ENCODE assay signal across 1 cellular context in the genomic region with DNA sequence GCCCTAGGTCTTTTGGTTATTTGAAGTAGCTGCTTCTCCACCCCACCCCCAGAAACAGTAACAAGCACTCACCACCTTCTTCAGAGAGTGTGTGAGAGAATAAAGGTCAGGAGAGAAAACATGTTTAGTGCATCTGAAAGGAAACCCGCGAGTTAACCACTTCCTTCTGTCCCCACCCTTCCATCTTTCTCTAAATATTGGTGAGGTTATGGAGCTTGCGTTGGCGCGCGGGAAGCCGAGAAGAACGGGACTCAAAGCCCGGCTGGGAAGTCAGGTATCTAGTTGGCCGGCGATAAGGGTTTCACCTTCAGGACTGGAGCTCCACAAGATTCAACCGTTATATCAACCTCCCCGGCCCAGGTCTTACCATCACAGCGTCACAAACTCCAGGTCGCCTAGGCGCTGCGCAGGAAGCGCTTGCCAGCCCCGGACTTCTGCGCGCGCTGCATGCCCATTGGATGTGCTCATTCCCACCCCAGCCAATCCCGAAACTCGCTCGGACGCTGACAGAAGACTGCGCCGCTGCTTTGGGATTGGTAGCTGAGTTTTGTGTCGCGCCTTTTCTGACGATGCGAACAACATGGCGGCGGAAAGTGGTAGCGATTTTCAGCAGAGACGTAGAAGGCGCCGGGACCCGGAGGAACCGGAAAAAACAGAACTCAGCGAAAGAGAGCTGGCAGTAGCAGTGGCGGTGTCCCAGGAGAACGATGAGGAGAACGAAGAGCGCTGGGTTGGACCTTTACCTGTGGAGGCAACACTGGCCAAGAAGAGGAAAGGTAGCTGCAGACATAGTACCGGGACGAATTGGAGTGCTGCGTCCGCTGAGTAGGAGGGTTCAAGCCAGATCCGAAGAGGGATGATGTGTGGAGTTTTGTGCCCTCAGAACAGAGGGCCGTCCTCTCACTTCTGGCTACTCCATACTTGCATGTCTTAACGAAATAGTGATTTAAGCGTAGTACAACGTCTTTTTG.
TF ChIP-seq lines count a peak whose summit lies in the region.

A gene with protein sequence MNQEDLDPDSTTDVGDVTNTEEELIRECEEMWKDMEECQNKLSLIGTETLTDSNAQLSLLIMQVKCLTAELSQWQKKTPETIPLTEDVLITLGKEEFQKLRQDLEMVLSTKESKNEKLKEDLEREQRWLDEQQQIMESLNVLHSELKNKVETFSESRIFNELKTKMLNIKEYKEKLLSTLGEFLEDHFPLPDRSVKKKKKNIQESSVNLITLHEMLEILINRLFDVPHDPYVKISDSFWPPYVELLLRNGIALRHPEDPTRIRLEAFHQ (minus strand): TSS at position 438 of the 971 bp plus-strand sequence. CDS start 8,261 bp downstream, outside the sequence.
A gene (plus strand): TSS at position 566 of the 971 bp plus-strand sequence. CDS start 15 bp downstream, at position 581.

TF ChIP-seq in HepG2, 621 proteins besides CTCF, POLR2A, EP300 and RAD21 (continued from another document and continues in another):
- TF ChIP-seq, protein P1, sequence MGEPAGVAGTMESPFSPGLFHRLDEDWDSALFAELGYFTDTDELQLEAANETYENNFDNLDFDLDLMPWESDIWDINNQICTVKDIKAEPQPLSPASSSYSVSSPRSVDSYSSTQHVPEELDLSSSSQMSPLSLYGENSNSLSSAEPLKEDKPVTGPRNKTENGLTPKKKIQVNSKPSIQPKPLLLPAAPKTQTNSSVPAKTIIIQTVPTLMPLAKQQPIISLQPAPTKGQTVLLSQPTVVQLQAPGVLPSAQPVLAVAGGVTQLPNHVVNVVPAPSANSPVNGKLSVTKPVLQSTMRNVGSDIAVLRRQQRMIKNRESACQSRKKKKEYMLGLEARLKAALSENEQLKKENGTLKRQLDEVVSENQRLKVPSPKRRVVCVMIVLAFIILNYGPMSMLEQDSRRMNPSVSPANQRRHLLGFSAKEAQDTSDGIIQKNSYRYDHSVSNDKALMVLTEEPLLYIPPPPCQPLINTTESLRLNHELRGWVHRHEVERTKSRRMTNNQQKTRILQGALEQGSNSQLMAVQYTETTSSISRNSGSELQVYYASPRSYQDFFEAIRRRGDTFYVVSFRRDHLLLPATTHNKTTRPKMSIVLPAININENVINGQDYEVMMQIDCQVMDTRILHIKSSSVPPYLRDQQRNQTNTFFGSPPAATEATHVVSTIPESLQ (CRISPR knock-in tag; conservative IDR thresholded peaks at IDR 0.05) = no peak
- TF ChIP-seq KLF13 (CRISPR knock-in tag; IDR thresholded peaks at IDR 0.05) (no peak), ZBTB3 (CRISPR knock-in tag; IDR thresholded peaks at IDR 0.05; ENCODE audit: borderline replicate concordance, low read depth) (no peak), CAMTA2 (CRISPR knock-in tag; IDR thresholded peaks at IDR 0.05; ENCODE audit: borderline replicate concordance) (no peak), RARA (CRISPR knock-in tag; IDR thresholded peaks at IDR 0.05) (no peak), ZC3H13 (CRISPR knock-in tag; IDR thresholded peaks at IDR 0.05) (no peak), ZNF136 (CRISPR knock-in tag; IDR thresholded peaks at IDR 0.05; ENCODE audit: low read depth) (peak; percentile 75), ZNF430 (CRISPR knock-in tag; IDR thresholded peaks at IDR 0.05) (peak; percentile 68; the same call in 1 of the 2 replicates), ZNF607 (CRISPR knock-in tag; IDR thresholded peaks at IDR 0.05; ENCODE audit: borderline replicate concordance) (no peak), PAF1 (CRISPR knock-in tag; IDR thresholded peaks at IDR 0.05) (no peak), ZNF329 (CRISPR knock-in tag; IDR thresholded peaks at IDR 0.05; ENCODE audit: low read depth) (no peak), ZBTB7A (CRISPR knock-in tag; IDR thresholded peaks at IDR 0.05) (no peak), ZNF577 (CRISPR knock-in tag; IDR thresholded peaks at IDR 0.05; ENCODE audit: borderline replicate concordance, low read depth) (no peak), ZNF17 (CRISPR knock-in tag; IDR thresholded peaks at IDR 0.05) (no peak), HHEX (CRISPR knock-in tag; IDR thresholded peaks at IDR 0.05) (no peak), ZEB1 (IDR thresholded peaks at IDR 0.05; ENCODE audit: insufficient replicate concordance, low read depth) (no peak), NFATC3 (CRISPR knock-in tag; IDR thresholded peaks at IDR 0.05) (no peak), ZNF766 (CRISPR knock-in tag; IDR thresholded peaks at IDR 0.05; ENCODE audit: borderline replicate concordance) (no peak), DNMT3B (CRISPR knock-in tag; conservative IDR thresholded peaks at IDR 0.05) (no peak; the same call in 1 of the 2 replicates), TCF12 (IDR thresholded peaks at IDR 0.05) (no peak), TCF12 (CRISPR knock-in tag; IDR thresholded peaks at IDR 0.05) (no peak), SSRP1 (CRISPR knock-in tag; IDR thresholded peaks at IDR 0.05) (0 out of 2 replicates have a peak, but pooled peaks have one; percentile 32), ZNF569 (CRISPR knock-in tag; IDR thresholded peaks at IDR 0.05; ENCODE audit: borderline replicate concordance) (no peak), SNAI1 (CRISPR knock-in tag; IDR thresholded peaks at IDR 0.05; ENCODE audit: borderline replicate concordance) (no peak), RNF2 (conservative IDR thresholded peaks at IDR 0.05; ENCODE audit: low read depth) (peak; percentile 65; the same call in 1 of the 2 replicates), NAIF1 (CRISPR knock-in tag; IDR thresholded peaks at IDR 0.05; ENCODE audit: borderline replicate concordance) (peak; percentile 92), SP1 (IDR thresholded peaks at IDR 0.05) (no peak), SP1 (CRISPR knock-in tag; IDR thresholded peaks at IDR 0.05) (no peak), MLLT10 (CRISPR knock-in tag; IDR thresholded peaks at IDR 0.05) (no peak), MATR3 (CRISPR knock-in tag; IDR thresholded peaks at IDR 0.05) (no peak), PTBP1 (IDR thresholded peaks at IDR 0.05; ENCODE audit: low read depth, low read length, poor library complexity, severe bottlenecking) (no peak), ZNF567 (CRISPR knock-in tag; IDR thresholded peaks at IDR 0.05; ENCODE audit: borderline replicate concordance) (no peak; the same call in 1 of the 2 replicates), PAWR (CRISPR knock-in tag; IDR thresholded peaks at IDR 0.05; ENCODE audit: borderline replicate concordance) (no peak), POGZ (CRISPR knock-in tag; IDR thresholded peaks at IDR 0.05) (peak; percentile 99), RBM39 (IDR thresholded peaks at IDR 0.05; ENCODE audit: low read depth, low read length, poor library complexity, severe bottlenecking) (no peak), MAF1 (CRISPR knock-in tag; IDR thresholded peaks at IDR 0.05; ENCODE audit: borderline replicate concordance) (0 out of 2 replicates have a peak, but pooled peaks have one; percentile 50), ZNF335 (CRISPR knock-in tag; IDR thresholded peaks at IDR 0.05) (no peak), HNF4A (CRISPR knock-in tag; IDR thresholded peaks at IDR 0.05) (0 out of 2 replicates have a peak, but pooled peaks have one; percentile 6), MBD4 (IDR thresholded peaks at IDR 0.05; ENCODE audit: borderline replicate concordance, low read length) (no peak), MYC (CRISPR knock-in tag; IDR thresholded peaks at IDR 0.05; ENCODE audit: borderline replicate concordance) (no peak; the same call in 1 of the 2 replicates)
- TF ChIP-seq, protein P2, sequence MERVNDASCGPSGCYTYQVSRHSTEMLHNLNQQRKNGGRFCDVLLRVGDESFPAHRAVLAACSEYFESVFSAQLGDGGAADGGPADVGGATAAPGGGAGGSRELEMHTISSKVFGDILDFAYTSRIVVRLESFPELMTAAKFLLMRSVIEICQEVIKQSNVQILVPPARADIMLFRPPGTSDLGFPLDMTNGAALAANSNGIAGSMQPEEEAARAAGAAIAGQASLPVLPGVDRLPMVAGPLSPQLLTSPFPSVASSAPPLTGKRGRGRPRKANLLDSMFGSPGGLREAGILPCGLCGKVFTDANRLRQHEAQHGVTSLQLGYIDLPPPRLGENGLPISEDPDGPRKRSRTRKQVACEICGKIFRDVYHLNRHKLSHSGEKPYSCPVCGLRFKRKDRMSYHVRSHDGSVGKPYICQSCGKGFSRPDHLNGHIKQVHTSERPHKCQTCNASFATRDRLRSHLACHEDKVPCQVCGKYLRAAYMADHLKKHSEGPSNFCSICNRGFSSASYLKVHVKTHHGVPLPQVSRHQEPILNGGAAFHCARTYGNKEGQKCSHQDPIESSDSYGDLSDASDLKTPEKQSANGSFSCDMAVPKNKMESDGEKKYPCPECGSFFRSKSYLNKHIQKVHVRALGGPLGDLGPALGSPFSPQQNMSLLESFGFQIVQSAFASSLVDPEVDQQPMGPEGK (CRISPR knock-in tag; IDR thresholded peaks at IDR 0.05) = no peak
- TF ChIP-seq, protein P3, sequence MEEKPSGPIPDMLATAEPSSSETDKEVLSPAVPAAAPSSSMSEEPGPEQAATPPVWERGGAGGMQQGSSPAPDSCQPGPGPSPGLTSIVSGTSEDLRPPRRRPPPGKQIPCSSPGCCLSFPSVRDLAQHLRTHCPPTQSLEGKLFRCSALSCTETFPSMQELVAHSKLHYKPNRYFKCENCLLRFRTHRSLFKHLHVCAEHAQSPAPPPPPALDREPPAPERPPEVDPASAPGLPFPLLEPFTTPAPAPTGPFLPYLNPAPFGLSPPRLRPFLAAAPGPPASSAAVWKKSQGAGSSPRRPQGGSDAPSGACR (CRISPR knock-in tag; IDR thresholded peaks at IDR 0.05) = no peak; the same call in 1 of the 2 replicates
- TF ChIP-seq, protein P4, sequence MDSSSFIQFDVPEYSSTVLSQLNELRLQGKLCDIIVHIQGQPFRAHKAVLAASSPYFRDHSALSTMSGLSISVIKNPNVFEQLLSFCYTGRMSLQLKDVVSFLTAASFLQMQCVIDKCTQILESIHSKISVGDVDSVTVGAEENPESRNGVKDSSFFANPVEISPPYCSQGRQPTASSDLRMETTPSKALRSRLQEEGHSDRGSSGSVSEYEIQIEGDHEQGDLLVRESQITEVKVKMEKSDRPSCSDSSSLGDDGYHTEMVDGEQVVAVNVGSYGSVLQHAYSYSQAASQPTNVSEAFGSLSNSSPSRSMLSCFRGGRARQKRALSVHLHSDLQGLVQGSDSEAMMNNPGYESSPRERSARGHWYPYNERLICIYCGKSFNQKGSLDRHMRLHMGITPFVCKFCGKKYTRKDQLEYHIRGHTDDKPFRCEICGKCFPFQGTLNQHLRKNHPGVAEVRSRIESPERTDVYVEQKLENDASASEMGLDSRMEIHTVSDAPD (CRISPR knock-in tag; IDR thresholded peaks at IDR 0.05) = no peak
- TF ChIP-seq, protein P5, sequence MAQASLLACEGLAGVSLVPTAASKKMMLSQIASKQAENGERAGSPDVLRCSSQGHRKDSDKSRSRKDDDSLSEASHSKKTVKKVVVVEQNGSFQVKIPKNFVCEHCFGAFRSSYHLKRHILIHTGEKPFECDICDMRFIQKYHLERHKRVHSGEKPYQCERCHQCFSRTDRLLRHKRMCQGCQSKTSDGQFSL (CRISPR knock-in tag; IDR thresholded peaks at IDR 0.05) = no peak
- TF ChIP-seq, protein P6, sequence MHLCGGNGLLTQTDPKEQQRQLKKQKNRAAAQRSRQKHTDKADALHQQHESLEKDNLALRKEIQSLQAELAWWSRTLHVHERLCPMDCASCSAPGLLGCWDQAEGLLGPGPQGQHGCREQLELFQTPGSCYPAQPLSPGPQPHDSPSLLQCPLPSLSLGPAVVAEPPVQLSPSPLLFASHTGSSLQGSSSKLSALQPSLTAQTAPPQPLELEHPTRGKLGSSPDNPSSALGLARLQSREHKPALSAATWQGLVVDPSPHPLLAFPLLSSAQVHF (CRISPR knock-in tag; IDR thresholded peaks at IDR 0.05) = no peak
- TF ChIP-seq, protein P7, sequence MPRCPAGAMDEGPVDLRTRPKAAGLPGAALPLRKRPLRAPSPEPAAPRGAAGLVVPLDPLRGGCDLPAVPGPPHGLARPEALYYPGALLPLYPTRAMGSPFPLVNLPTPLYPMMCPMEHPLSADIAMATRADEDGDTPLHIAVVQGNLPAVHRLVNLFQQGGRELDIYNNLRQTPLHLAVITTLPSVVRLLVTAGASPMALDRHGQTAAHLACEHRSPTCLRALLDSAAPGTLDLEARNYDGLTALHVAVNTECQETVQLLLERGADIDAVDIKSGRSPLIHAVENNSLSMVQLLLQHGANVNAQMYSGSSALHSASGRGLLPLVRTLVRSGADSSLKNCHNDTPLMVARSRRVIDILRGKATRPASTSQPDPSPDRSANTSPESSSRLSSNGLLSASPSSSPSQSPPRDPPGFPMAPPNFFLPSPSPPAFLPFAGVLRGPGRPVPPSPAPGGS (CRISPR knock-in tag; IDR thresholded peaks at IDR 0.05) = no peak
- TF ChIP-seq, protein P8, sequence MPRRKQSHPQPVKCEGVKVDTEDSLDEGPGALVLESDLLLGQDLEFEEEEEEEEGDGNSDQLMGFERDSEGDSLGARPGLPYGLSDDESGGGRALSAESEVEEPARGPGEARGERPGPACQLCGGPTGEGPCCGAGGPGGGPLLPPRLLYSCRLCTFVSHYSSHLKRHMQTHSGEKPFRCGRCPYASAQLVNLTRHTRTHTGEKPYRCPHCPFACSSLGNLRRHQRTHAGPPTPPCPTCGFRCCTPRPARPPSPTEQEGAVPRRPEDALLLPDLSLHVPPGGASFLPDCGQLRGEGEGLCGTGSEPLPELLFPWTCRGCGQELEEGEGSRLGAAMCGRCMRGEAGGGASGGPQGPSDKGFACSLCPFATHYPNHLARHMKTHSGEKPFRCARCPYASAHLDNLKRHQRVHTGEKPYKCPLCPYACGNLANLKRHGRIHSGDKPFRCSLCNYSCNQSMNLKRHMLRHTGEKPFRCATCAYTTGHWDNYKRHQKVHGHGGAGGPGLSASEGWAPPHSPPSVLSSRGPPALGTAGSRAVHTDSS (CRISPR knock-in tag; conservative IDR thresholded peaks at IDR 0.05) = no peak
- TF ChIP-seq, protein P9, sequence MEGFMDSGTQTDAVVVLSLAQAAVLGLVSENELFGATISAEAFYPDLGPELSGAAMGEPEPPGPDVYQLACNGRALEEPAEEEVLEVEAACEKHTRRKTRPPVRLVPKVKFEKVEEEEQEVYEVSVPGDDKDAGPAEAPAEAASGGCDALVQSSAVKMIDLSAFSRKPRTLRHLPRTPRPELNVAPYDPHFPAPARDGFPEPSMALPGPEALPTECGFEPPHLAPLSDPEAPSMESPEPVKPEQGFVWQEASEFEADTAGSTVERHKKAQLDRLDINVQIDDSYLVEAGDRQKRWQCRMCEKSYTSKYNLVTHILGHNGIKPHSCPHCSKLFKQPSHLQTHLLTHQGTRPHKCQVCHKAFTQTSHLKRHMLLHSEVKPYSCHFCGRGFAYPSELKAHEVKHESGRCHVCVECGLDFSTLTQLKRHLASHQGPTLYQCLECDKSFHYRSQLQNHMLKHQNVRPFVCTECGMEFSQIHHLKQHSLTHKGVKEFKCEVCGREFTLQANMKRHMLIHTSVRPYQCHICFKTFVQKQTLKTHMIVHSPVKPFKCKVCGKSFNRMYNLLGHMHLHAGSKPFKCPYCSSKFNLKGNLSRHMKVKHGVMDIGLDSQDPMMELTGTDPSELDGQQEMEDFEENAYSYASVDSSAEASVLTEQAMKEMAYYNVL (CRISPR knock-in tag; IDR thresholded peaks at IDR 0.05; ENCODE audit: borderline replicate concordance) = no peak; the same call in 1 of the 2 replicates
- TF ChIP-seq, protein P10, sequence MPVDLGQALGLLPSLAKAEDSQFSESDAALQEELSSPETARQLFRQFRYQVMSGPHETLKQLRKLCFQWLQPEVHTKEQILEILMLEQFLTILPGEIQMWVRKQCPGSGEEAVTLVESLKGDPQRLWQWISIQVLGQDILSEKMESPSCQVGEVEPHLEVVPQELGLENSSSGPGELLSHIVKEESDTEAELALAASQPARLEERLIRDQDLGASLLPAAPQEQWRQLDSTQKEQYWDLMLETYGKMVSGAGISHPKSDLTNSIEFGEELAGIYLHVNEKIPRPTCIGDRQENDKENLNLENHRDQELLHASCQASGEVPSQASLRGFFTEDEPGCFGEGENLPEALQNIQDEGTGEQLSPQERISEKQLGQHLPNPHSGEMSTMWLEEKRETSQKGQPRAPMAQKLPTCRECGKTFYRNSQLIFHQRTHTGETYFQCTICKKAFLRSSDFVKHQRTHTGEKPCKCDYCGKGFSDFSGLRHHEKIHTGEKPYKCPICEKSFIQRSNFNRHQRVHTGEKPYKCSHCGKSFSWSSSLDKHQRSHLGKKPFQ (CRISPR knock-in tag; IDR thresholded peaks at IDR 0.05; ENCODE audit: insufficient replicate concordance) = no peak
